Comparison of ENCODE assay signal across 8 cellular contexts in genomic region chr11:8099291-8099899, GRCh38. TPM values are rescaled to one million over a fixed set of nuclear protein-coding genes. Genes with fewer than 3 reads are reported as not detected.
A peak's percentile ranks its signal among the peaks of the same experiment; 100 is the strongest.
DNase-seq lines count a peak whose midpoint lies in the region; ATAC-seq and TF ChIP-seq lines count a peak whose summit lies in the region.

No MANE protein-coding gene starts in this region.

- H3K36me3 ChIP-seq in colonic mucosa = no peaks in the 10 kb centered on the region

- DNase-seq in DMS53 (lab: John Stamatoyannopoulos, UW) (peak; percentile 80), NCI-H1930 (lab: John Stamatoyannopoulos, UW) (peak; percentile 12 to 71), colonic mucosa (peak; percentile 84), lower leg skin (ENCODE audit: low spot score in 2 of 2) (peak; percentile 78 to 94)
- DNase-seq in activated CD4-positive, alpha-beta T cell treated with anti-CD3 and anti-CD28 coated beads for 48 hours = peak; percentile 81
- peak; percentile 28 for DNase-seq in stimulated activated CD8-positive, alpha-beta memory T cell treated with anti-CD3 and anti-CD28 coated beads, Interleukin-12 subunit alpha, Interleukin-12 subunit beta, amount 100 ng/mL, for 4 hours (ENCODE audit: low read depth)

- no peak overlapping the region for H3K27ac ChIP-seq in colonic mucosa

- H3K9me3 ChIP-seq in colonic mucosa = no peaks in the 10 kb centered on the region

- no peaks in the 10 kb centered on the region for H3K27me3 ChIP-seq in colonic mucosa

- no peak for TF ChIP-seq POLR2A in lower leg skin (IDR thresholded peaks at IDR 0.05)

- WGBS in lower leg skin, 2 donors = 47 to 50% methylated on average over 3 of the region's 3 CpGs

- ATAC-seq in GM21786 (IDR thresholded peaks at IDR 0.05; ENCODE audit: unreplicated experiment) (peak; percentile 78), GM18519 (IDR thresholded peaks at IDR 0.05; ENCODE audit: low FRiP score, unreplicated experiment) (no peak)

- no peak overlapping the region for H3K9ac ChIP-seq in colonic mucosa (ENCODE audit: low read depth in 2 of 2, low read length in 2 of 2)

- H3K4me3 ChIP-seq in colonic mucosa = no peak overlapping the region
- no peak overlapping the region for H3K4me3 ChIP-seq in lower leg skin (ENCODE audit: low read depth, poor library complexity, severe bottlenecking)

- intact Hi-C loops in colonic mucosa (cut with DNase I) (loop anchor here (5.0 to 10.0 kb wide), 3 partner anchors 67 to 995 kb away; no protein-coding TSS in a partner anchor), lower leg skin (cut with DNase I; ENCODE audit: low total_unique reads) (loop anchor here (10.0 kb wide), 2 partner anchors 65 to 95 kb away; no protein-coding TSS in a partner anchor)

- TF ChIP-seq CTCF in colonic mucosa (IDR thresholded peaks at IDR 0.05) = peak; percentile 67
- peak in 1 of 3 donors; percentile 57 for TF ChIP-seq CTCF in lower leg skin (IDR thresholded peaks at IDR 0.05)

- no peaks in the 10 kb centered on the region for H3K4me1 ChIP-seq in colonic mucosa

RNA-seq across cellular contexts. Expression of gene TUB, which starts 18.4 kb away (rescaled TPM):
- total RNA-seq in colonic mucosa (1 to 10 TPM; 1.2 to 1.4 TPM), lower leg skin (1 to 10 TPM; 1.2 to 4.8 (median 2.5) TPM)

Comparison
In these comparisons a context has a peak if more than half of its experiments do, and no peak if none do; other contexts are left out.
1. DNase-seq: peak in every context shown above with its lines; median percentile 86 in lower leg skin; 84 in colonic mucosa; 81 in activated CD4-positive, alpha-beta T cell treated with anti-CD3 and anti-CD28 coated beads for 48 hours; 80 in DMS53; 42 in NCI-H1930; 28 in stimulated activated CD8-positive, alpha-beta memory T cell treated with anti-CD3 and anti-CD28 coated beads, Interleukin-12 subunit alpha, Interleukin-12 subunit beta, amount 100 ng/mL, for 4 hours.